Comparison of ENCODE assay signal across 8 cellular contexts in genomic region chr6:105733556-105734162, GRCh38.
DNase-seq lines count a peak whose midpoint lies in the region; ATAC-seq and TF ChIP-seq lines count a peak whose summit lies in the region.

No MANE protein-coding gene starts in this region.

- TF ChIP-seq CTCF in Caco-2 (IDR thresholded peaks at IDR 0.05; ENCODE audit: insufficient read depth in 1 of 2, low read depth in 1 of 2, low read length in 1 of 2, severe bottlenecking in 1 of 2, unreplicated experiment in 1 of 2), result peak; percentile 47 to 74
- TF ChIP-seq CTCF in KMS-11 (conservative IDR thresholded peaks at IDR 0.05; ENCODE audit: low read depth, low read length), result peak; percentile 81
- TF ChIP-seq CTCF in activated B cell treated with CpG ODN at 0.5 μM for 24 hours (IDR thresholded peaks at IDR 0.05), result peak; percentile 39
- peak; percentile 66 to 68 for TF ChIP-seq CTCF in left lung (IDR thresholded peaks at IDR 0.05)

- H3K36me3 ChIP-seq in Caco-2 (ENCODE audit: control insufficient read depth, insufficient read depth, low read length) (no peaks in the 10 kb centered on the region), KMS-11 (ENCODE audit: insufficient read depth) (no peaks in the 10 kb centered on the region), left lung (no peaks in the 10 kb centered on the region)

- H3K4me2 ChIP-seq in KMS-11, result no peak overlapping the region

- no peak overlapping the region for H2AFZ ChIP-seq in KMS-11 (ENCODE audit: low read depth)

- no peak overlapping the region for H3K9ac ChIP-seq in KMS-11

- H3K27me3 ChIP-seq in Caco-2 (replicated peaks; ENCODE audit: control insufficient read depth, insufficient read depth, low read length) (no peaks in the 10 kb centered on the region), KMS-11 (ENCODE audit: insufficient read depth, low read depth) (no peaks in the 10 kb centered on the region), left lung (no peaks in the 10 kb centered on the region)

- peaks cover 6% of the 10 kb centered on the region for H3K4me1 Mint-ChIP-seq in Caco-2 (ENCODE audit: low read depth, unreplicated experiment)
- H3K4me1 Mint-ChIP-seq in activated B cell treated with CpG ODN at 0.5 μM for 24 hours, result no peaks in the 10 kb centered on the region

- H3K4me3 Mint-ChIP-seq in Caco-2 (ENCODE audit: unreplicated experiment) (no peak overlapping the region), activated B cell treated with CpG ODN at 0.5 μM for 24 hours (no peak overlapping the region)

- H3K4me1 ChIP-seq in Caco-2 (no peaks in the 10 kb centered on the region), KMS-11 (ENCODE audit: low read depth, poor library complexity, severe bottlenecking) (no peaks in the 10 kb centered on the region), left lung (no peaks in the 10 kb centered on the region)

- no peak for ATAC-seq in activated B cell treated with CpG ODN at 0.5 μM for 24 hours (ENCODE audit: low read depth)
- ATAC-seq in left lung, result peak; percentile 41
- ATAC-seq in HG03196 (IDR thresholded peaks at IDR 0.05; ENCODE audit: unreplicated experiment), result no peak
- no peak for ATAC-seq in GM21737 (IDR thresholded peaks at IDR 0.05; ENCODE audit: unreplicated experiment)

- intact Hi-C loops in Caco-2 (cut with micrococcal nuclease; ENCODE audit: unreplicated experiment) (loop anchor here (1.0 to 10.0 kb wide), 6 partner anchors 164 to 571 kb away; no protein-coding TSS in a partner anchor), activated B cell treated with CpG ODN at 0.5 μM for 24 hours (cut with micrococcal nuclease) (loop anchor here (1.0 to 2.0 kb wide), 6 partner anchors 249 to 568 kb away; partner anchors contain the start of gene PRDM1), left lung (cut with DNase I) (no loop called here)

- no peak for DNase-seq in Caco-2
- DNase-seq in activated B cell treated with CpG ODN at 0.5 μM for 24 hours, result no peak
- DNase-seq in left lung, result no peak
- DNase-seq in stimulated activated CD4-positive, alpha-beta T cell treated with anti-CD3 and anti-CD28 coated beads, Interleukin-2, amount 100 ng/mL, for 24 hours, result no peak
- DNase-seq in activated effector memory CD4-positive, alpha-beta T cell treated with anti-CD3 and anti-CD28 coated beads, Interleukin-2, amount 50 U/mL, for 16 hours, result no peak

- H4K20me1 ChIP-seq in KMS-11 (ENCODE audit: insufficient read depth), result no peaks in the 10 kb centered on the region

- H3K9me3 ChIP-seq in Caco-2, result no peaks in the 10 kb centered on the region
- H3K9me3 ChIP-seq in left lung, result no peaks in the 10 kb centered on the region

- BruUV-seq in Caco-2 (replicated peaks; lab: Mats Ljungman, UMichigan), result no TSS peak

- H3K27ac ChIP-seq in KMS-11 (no peak overlapping the region), left lung (no peak overlapping the region)

- H3K4me3 ChIP-seq in Caco-2 (ENCODE audit: low read depth, low read length), result no peak overlapping the region
- H3K4me3 ChIP-seq in KMS-11 (IDR thresholded peaks at IDR 0.05; ENCODE audit: insufficient read depth, low read depth, low read length), result no peak overlapping the region
- no peak overlapping the region for H3K4me3 ChIP-seq in left lung

- H3K9me3 Mint-ChIP-seq in Caco-2 (ENCODE audit: unreplicated experiment) (no peaks in the 10 kb centered on the region), activated B cell treated with CpG ODN at 0.5 μM for 24 hours (no peaks in the 10 kb centered on the region)

- H3K27ac Mint-ChIP-seq in Caco-2 (ENCODE audit: unreplicated experiment) (no peak overlapping the region), activated B cell treated with CpG ODN at 0.5 μM for 24 hours (no peak overlapping the region)

- H3K36me3 Mint-ChIP-seq in Caco-2 (ENCODE audit: insufficient read depth, unreplicated experiment) (no peaks in the 10 kb centered on the region), activated B cell treated with CpG ODN at 0.5 μM for 24 hours (ENCODE audit: low read depth) (no peaks in the 10 kb centered on the region)

- H3K79me2 ChIP-seq in KMS-11 (ENCODE audit: insufficient read depth, low read depth), result no peaks in the 10 kb centered on the region

- H3K27me3 Mint-ChIP-seq in Caco-2 (ENCODE audit: insufficient read depth, unreplicated experiment) (no peaks in the 10 kb centered on the region), activated B cell treated with CpG ODN at 0.5 μM for 24 hours (no peaks in the 10 kb centered on the region)

- CTCF ChIA-PET in Caco-2 (lab: Charles Lee), result no interaction called here
- CTCF ChIA-PET in activated B cell treated with CpG ODN at 0.5 μM for 24 hours (lab: Charles Lee), result interaction anchor here (1.3 to 3.5 kb wide), 5 partner anchors 302 to 490 kb away, joined by 5 to 27 read pairs (median 6); no protein-coding TSS in a partner anchor

- POLR2A ChIA-PET in Caco-2 (lab: Charles Lee), result no interaction called here
- POLR2A ChIA-PET in activated B cell treated with CpG ODN at 0.5 μM for 24 hours (lab: Charles Lee), result no interaction called here

Comparison
In these comparisons a context has a peak if more than half of its experiments do, and no peak if none do; other contexts are left out.
1. intact Hi-C loops: an anchor here in Caco-2 (1.0 to 10.0 kb wide) and activated B cell treated with CpG ODN at 0.5 μM for 24 hours (1.0 to 2.0 kb wide); none called in left lung.